Comparison of ENCODE assay signal across 14 cellular contexts in genomic region chr12:57369202-57369601, GRCh38.
A peak's percentile ranks its signal among the peaks of the same experiment; 100 is the strongest.
DNase-seq lines count a peak whose midpoint lies in the region; ATAC-seq and TF ChIP-seq lines count a peak whose summit lies in the region.
"Had no signal": no experiment of that assay in that cellular context is flagged by ENCODE, and none has a peak within 500 bp of the region (broad histone marks: within the 10 kb centered on the region; RNA-seq: fewer than 3 reads in every experiment).

No MANE protein-coding gene starts in this region.

- H3K36me3 Mint-ChIP-seq in Caco-2 (ENCODE audit: insufficient read depth, unreplicated experiment) (peaks cover 20% of the 10 kb centered on the region), GM23338 (ENCODE audit: low read depth) (peaks cover 16% of the 10 kb centered on the region)

- H2AFZ ChIP-seq in GM23338: no peak overlapping the region

- DNase-seq in Caco-2 (no peak), GM23338 (ENCODE audit: low spot score) (no peak), body of pancreas (no peak), left lung (no peak), upper lobe of right lung (no peak), OCI-M1 (lab: John Stamatoyannopoulos, UW) (no peak)
- DNase-seq in stimulated activated CD4-positive, alpha-beta T cell treated with anti-CD3 and anti-CD28 coated beads, Interleukin-1b, Interleukin-23, amount 100 ng/mL, for 48 hours: no peak
- no peak for DNase-seq in activated T-cell treated with anti-CD3 and anti-CD28 coated beads, Interleukin-2, amount 50 U/mL, for 1 hour
- DNase-seq: AML-193; CD4-positive, alpha-beta T cell; DMS79 treated with DMSO at 0.1 percent for 48 hours; GF-D8; H9 had no signal

- CTCF ChIA-PET in Caco-2 (lab: Charles Lee): interaction anchor here (0.5 to 3.4 kb wide), 8 partner anchors 52 to 127 kb away, joined by 3 to 22 read pairs (median 8); partner anchors contain the start of gene INHBE

- H3K27ac Mint-ChIP-seq in Caco-2 (ENCODE audit: unreplicated experiment) (peak overlapping the region; percentile 90), GM23338 (no peak overlapping the region)
- H3K27ac Mint-ChIP-seq: CD4-positive, alpha-beta T cell had no signal

- no peak for TF ChIP-seq POLR2A in body of pancreas (IDR thresholded peaks at IDR 0.05)

- H3K4me1 ChIP-seq in Caco-2: peaks cover 41% of the 10 kb centered on the region
- H3K4me1 ChIP-seq in GM23338 (ENCODE audit: insufficient read depth): no peaks in the 10 kb centered on the region
- peaks cover 23% of the 10 kb centered on the region for H3K4me1 ChIP-seq in body of pancreas
- H3K4me1 ChIP-seq in left lung: peaks cover 0 to 4% of the 10 kb centered on the region in 2 donors
- no peaks in the 10 kb centered on the region for H3K4me1 ChIP-seq in upper lobe of right lung

- no peaks in the 10 kb centered on the region for H3K9me2 ChIP-seq in GM23338 (ENCODE audit: insufficient read depth)

- H3K27me3 Mint-ChIP-seq in Caco-2 (ENCODE audit: insufficient read depth, unreplicated experiment) (no peaks in the 10 kb centered on the region), GM23338 (ENCODE audit: insufficient read depth, low read depth, poor library complexity) (peaks cover 5% of the 10 kb centered on the region)
- H3K27me3 Mint-ChIP-seq: CD4-positive, alpha-beta T cell had no signal

- POLR2A ChIA-PET in Caco-2 (lab: Charles Lee): interaction anchor here (0.5 to 1.6 kb wide), 6 partner anchors 10 to 292 kb away, joined by 3 to 4 read pairs (median 4); partner anchors contain the start of gene INHBE

- H3K27me3 ChIP-seq in Caco-2 (replicated peaks; ENCODE audit: control insufficient read depth, insufficient read depth, low read length) (no peaks in the 10 kb centered on the region), GM23338 (ENCODE audit: insufficient read depth) (no peaks in the 10 kb centered on the region), body of pancreas (no peaks in the 10 kb centered on the region), left lung (no peaks in the 10 kb centered on the region), upper lobe of right lung (no peaks in the 10 kb centered on the region)

- H3F3A ChIP-seq in GM23338 (replicated peaks; ENCODE audit: low read depth): no peaks in the 10 kb centered on the region

- no peaks in the 10 kb centered on the region for H4K20me1 ChIP-seq in GM23338 (replicated peaks; ENCODE audit: insufficient read depth)

- H3K36me3 ChIP-seq in Caco-2 (ENCODE audit: control insufficient read depth, insufficient read depth, low read length): no peaks in the 10 kb centered on the region; the same call in 1 of the 2 replicates
- peaks cover 3% of the 10 kb centered on the region for H3K36me3 ChIP-seq in GM23338 (ENCODE audit: insufficient read depth)
- H3K36me3 ChIP-seq in body of pancreas (replicated peaks in 1 of 2; ENCODE audit: insufficient read depth in 1 of 2, low read depth in 2 of 2): no peaks in the 10 kb centered on the region
- no peaks in the 10 kb centered on the region for H3K36me3 ChIP-seq in left lung
- H3K36me3 ChIP-seq in upper lobe of right lung: no peaks in the 10 kb centered on the region

- TF ChIP-seq CTCF in Caco-2 (IDR thresholded peaks at IDR 0.05; ENCODE audit: insufficient read depth in 1 of 2, low read depth in 1 of 2, low read length in 1 of 2, severe bottlenecking in 1 of 2, unreplicated experiment in 1 of 2) (no peak), GM23338 (conservative IDR thresholded peaks at IDR 0.05; ENCODE audit: low read depth in 2 of 2) (no peak), body of pancreas (IDR thresholded peaks at IDR 0.05) (no peak), left lung (IDR thresholded peaks at IDR 0.05) (no peak), upper lobe of right lung (IDR thresholded peaks at IDR 0.05) (no peak)

- intact Hi-C loops in Caco-2 (cut with micrococcal nuclease; ENCODE audit: unreplicated experiment) (loop anchor here (2.0 kb wide), 1 partner anchor 62 kb away; the partner anchor contains the start of gene R3HDM2), body of pancreas (cut with DNase I) (no loop called here), left lung (cut with DNase I) (no loop called here), upper lobe of right lung (cut with DNase I) (no loop called here)

- no peak overlapping the region for H3K4me2 ChIP-seq in GM23338

- peaks cover 20% of the 10 kb centered on the region for H3K9me3 Mint-ChIP-seq in Caco-2 (ENCODE audit: unreplicated experiment)
- peaks cover 16% of the 10 kb centered on the region for H3K9me3 Mint-ChIP-seq in GM23338

- H3K4me1 Mint-ChIP-seq in Caco-2 (ENCODE audit: low read depth, unreplicated experiment) (peaks cover 18% of the 10 kb centered on the region), GM23338 (no peaks in the 10 kb centered on the region)

- H3K4me3 Mint-ChIP-seq in Caco-2 (ENCODE audit: unreplicated experiment) (peak overlapping the region; percentile 34), GM23338 (no peak overlapping the region)
- H3K4me3 Mint-ChIP-seq: CD4-positive, alpha-beta T cell; H9 had no signal

- ATAC-seq in GM23338 (no peak), body of pancreas (no peak), left lung (peak; percentile 40), upper lobe of right lung (no peak)

- no peaks in the 10 kb centered on the region for H3K79me2 ChIP-seq in GM23338 (replicated peaks; ENCODE audit: insufficient read depth)

- H3K9me3 ChIP-seq in Caco-2 (peaks cover 19% of the 10 kb centered on the region), body of pancreas (no peaks in the 10 kb centered on the region), left lung (peaks cover 0 to 6% of the 10 kb centered on the region in 2 donors), upper lobe of right lung (peaks cover 11% of the 10 kb centered on the region)

- no TSS peak for BruUV-seq in Caco-2 (replicated peaks; lab: Mats Ljungman, UMichigan)

- 90 to 96% methylated on average over 3 of the region's 3 CpGs for WGBS in body of pancreas, 2 donors

- H3K27ac ChIP-seq in GM23338 (ENCODE audit: low read depth) (0 out of 2 replicates have a peak overlapping the region, but pooled peaks have one; percentile 29), body of pancreas (peak overlapping the region in 3 of 4 donors; percentile 25 to 53 (median 48)), left lung (no peak overlapping the region), upper lobe of right lung (no peak overlapping the region)
- H3K27ac ChIP-seq: C4-2B had no signal

- H3K4me3 ChIP-seq in Caco-2 (ENCODE audit: low read depth, low read length): no peak overlapping the region
- no peak overlapping the region for H3K4me3 ChIP-seq in GM23338
- no peak overlapping the region for H3K4me3 ChIP-seq in body of pancreas
- no peak overlapping the region for H3K4me3 ChIP-seq in left lung
- H3K4me3 ChIP-seq in upper lobe of right lung: no peak overlapping the region

TF ChIP-seq in GM23338, 12 proteins besides CTCF, POLR2A, EP300 and RAD21 (continues in another document):
- no peak for TF ChIP-seq JUNB (IDR thresholded peaks at IDR 0.05; ENCODE audit: unreplicated experiment)
- no peak for TF ChIP-seq EZH2phosphoT487 (IDR thresholded peaks at IDR 0.05; ENCODE audit: unreplicated experiment)
- no peak for TF ChIP-seq CREB1 (CRISPR knock-in tag; IDR thresholded peaks at IDR 0.05; ENCODE audit: low read depth)
- no peak for TF ChIP-seq REST (IDR thresholded peaks at IDR 0.05; ENCODE audit: unreplicated experiment)
- TF ChIP-seq POLR2AphosphoS5 (IDR thresholded peaks at IDR 0.05; ENCODE audit: low read depth): no peak
- no peak for TF ChIP-seq NANOG (IDR thresholded peaks at IDR 0.05; ENCODE audit: borderline replicate concordance)

Comparison
In these comparisons a context has a peak if more than half of its experiments do, and no peak if none do; other contexts are left out.
1. H3K27ac ChIP-seq: peak in GM23338 (single experiment) and body of pancreas (3 of 4); none in left lung (0 of 2) and upper lobe of right lung (single experiment).